ENCODE assay signal across 8 cellular contexts in the genomic region with DNA sequence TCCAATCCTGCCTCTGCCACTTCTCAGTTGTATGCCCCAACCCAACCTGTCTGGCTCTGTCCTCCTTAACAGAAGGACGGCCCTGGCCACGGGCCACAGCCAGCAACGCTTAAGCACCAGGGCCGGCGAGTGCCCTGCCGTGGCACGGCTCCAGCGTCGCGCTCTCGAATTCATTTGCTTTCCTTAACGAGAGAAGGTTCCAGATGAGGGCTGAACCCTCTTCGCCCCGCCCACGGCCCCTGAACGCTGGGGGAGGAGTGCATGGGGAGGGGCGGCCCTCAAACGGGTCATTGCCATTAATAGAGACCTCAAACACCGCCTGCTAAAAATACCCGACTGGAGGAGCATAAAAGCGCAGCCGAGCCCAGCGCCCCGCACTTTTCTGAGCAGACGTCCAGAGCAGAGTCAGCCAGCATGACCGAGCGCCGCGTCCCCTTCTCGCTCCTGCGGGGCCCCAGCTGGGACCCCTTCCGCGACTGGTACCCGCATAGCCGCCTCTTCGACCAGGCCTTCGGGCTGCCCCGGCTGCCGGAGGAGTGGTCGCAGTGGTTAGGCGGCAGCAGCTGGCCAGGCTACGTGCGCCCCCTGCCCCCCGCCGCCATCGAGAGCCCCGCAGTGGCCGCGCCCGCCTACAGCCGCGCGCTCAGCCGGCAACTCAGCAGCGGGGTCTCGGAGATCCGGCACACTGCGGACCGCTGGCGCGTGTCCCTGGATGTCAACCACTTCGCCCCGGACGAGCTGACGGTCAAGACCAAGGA. TPM values are rescaled to one million over a fixed set of nuclear protein-coding genes. Genes with fewer than 3 reads are reported as not detected.
DNase-seq lines count a peak whose midpoint lies in the region; ATAC-seq, FAIRE-seq and TF ChIP-seq lines count a peak whose summit lies in the region.

A gene (plus strand): TSS at position 375 of the 758 bp plus-strand sequence. CDS start 40 bp downstream, at position 415.

- peaks cover 2 to 8% of the 10 kb centered on the region in 2 experiments; a peak in 1 of 4 replicates for H3K36me3 ChIP-seq in HCT116 (ENCODE audit: control insufficient read depth in 1 of 2, insufficient read depth in 2 of 2, low read length in 2 of 2)
- H3K36me3 ChIP-seq in astrocyte (ENCODE audit: insufficient read depth, low read length), result peaks cover 8% of the 10 kb centered on the region

- peaks cover 2% of the 10 kb centered on the region for H3K9me3 Mint-ChIP-seq in astrocyte (ENCODE audit: unreplicated experiment)

- H4K20me1 ChIP-seq in HCT116 (ENCODE audit: insufficient read depth), result no peaks in the 10 kb centered on the region
- H4K20me1 ChIP-seq in astrocyte (ENCODE audit: insufficient read depth, low read length), result peaks cover 20% of the 10 kb centered on the region

- H3K27ac Mint-ChIP-seq in astrocyte (ENCODE audit: unreplicated experiment), result peak within 1 kb of the TSS; percentile 97

- no peaks in the 10 kb centered on the region for H3K9me2 ChIP-seq in HCT116 (ENCODE audit: insufficient read depth)

- H3K27me3 ChIP-seq in HCT116 (ENCODE audit: insufficient read depth, low read length) (no peaks in the 10 kb centered on the region), astrocyte (ENCODE audit: insufficient read depth, low read length) (no peaks in the 10 kb centered on the region)

- DNase-seq in EL, result peak; percentile 89
- peak; percentile 79 for DNase-seq in HCT116 (ENCODE audit: low read depth, low spot score)
- peak; percentile 81 for DNase-seq in NCI-H1436 (lab: John Stamatoyannopoulos, UW)
- peak; percentile 79 for DNase-seq in astrocyte (ENCODE audit: low read depth)
- DNase-seq in left ventricle myocardium superior, result peak; percentile 98
- peak; percentile 98 for DNase-seq in posterior vena cava (ENCODE audit: low spot score)

- H3K27ac ChIP-seq in HCT116 (ENCODE audit: low read depth, low read length) (peak within 1 kb of the TSS; percentile 95), astrocyte (ENCODE audit: low read depth, low read length) (peak within 1 kb of the TSS; percentile 71)

- TSS peak; percentile 77 for BruUV-seq in HCT116 (replicated peaks; lab: Mats Ljungman, UMichigan)

- H3K4me3 ChIP-seq in HCT116 (replicated peaks in 1 of 2; ENCODE audit: low read depth in 1 of 2, low read length in 2 of 2), result peak within 1 kb of the TSS; percentile 86 to 94
- peak within 1 kb of the TSS; percentile 81 for H3K4me3 ChIP-seq in astrocyte (ENCODE audit: insufficient read depth, low read depth, low read length)

- peak; percentile 86 for TF ChIP-seq POLR2A in HCT116 (IDR thresholded peaks at IDR 0.05; ENCODE audit: borderline replicate concordance, extremely low read depth, insufficient read depth, insufficient read length)

- H3K4me1 Mint-ChIP-seq in astrocyte (ENCODE audit: low read depth, unreplicated experiment), result peaks cover 26% of the 10 kb centered on the region

- H3K4me2 ChIP-seq in HCT116 (ENCODE audit: low read length) (peak within 1 kb of the TSS; percentile 97), astrocyte (ENCODE audit: low read length) (peak within 1 kb of the TSS; percentile 94)

- H3K9ac ChIP-seq in HCT116 (ENCODE audit: low read length) (peak within 1 kb of the TSS; percentile 96), astrocyte (ENCODE audit: low read length) (peak within 1 kb of the TSS; percentile 94)

- RAD21 ChIA-PET in HCT116 (lab: Charles Lee; ENCODE audit: low non-redundant PET in 1 of 2, low total read pairs in 2 of 2, uncharacterized antibody in 2 of 2, unreplicated experiment in 2 of 2), result interaction anchor here in 1 of 2 experiments (0.6 kb wide), 1 partner anchor 12 kb away, joined by 4 read pairs; no protein-coding TSS in a partner anchor

- H3K36me3 Mint-ChIP-seq in astrocyte (ENCODE audit: low read depth, unreplicated experiment), result peaks cover 3% of the 10 kb centered on the region

- H3K4me1 ChIP-seq in HCT116 (ENCODE audit: control insufficient read depth in 1 of 2, insufficient read depth in 2 of 2, low read length in 2 of 2) (peaks cover 46 to 76% of the 10 kb centered on the region in 2 experiments), astrocyte (ENCODE audit: insufficient read depth, low read length) (peaks cover 21% of the 10 kb centered on the region)

- CTCF ChIA-PET in HCT116 (lab: Charles Lee), result interaction anchor here (0.9 to 1.7 kb wide), 5 partner anchors 11 to 39 kb away, joined by 3 to 12 read pairs (median 3); no protein-coding TSS in a partner anchor

- H2AFZ ChIP-seq in HCT116 (ENCODE audit: low read depth, low read length, poor library complexity, severe bottlenecking), result no peak within 1 kb of the TSS
- H2AFZ ChIP-seq in astrocyte (ENCODE audit: low read depth, low read length), result peak within 1 kb of the TSS; percentile 85

- peaks cover 13% of the 10 kb centered on the region; the same call in 1 of the 2 replicates for H3K79me2 ChIP-seq in HCT116 (ENCODE audit: insufficient read depth, low read length)
- H3K79me2 ChIP-seq in astrocyte (ENCODE audit: insufficient read depth, low read length), result peaks cover 18% of the 10 kb centered on the region

- ATAC-seq in HCT116, result peak; percentile 67
- ATAC-seq in left ventricle myocardium superior, result peak; percentile 82
- ATAC-seq in GM18861 (IDR thresholded peaks at IDR 0.05; ENCODE audit: unreplicated experiment), result no peak

- peak within 1 kb of the TSS; percentile 93 for H3K4me3 Mint-ChIP-seq in astrocyte (ENCODE audit: unreplicated experiment)

- no peaks in the 10 kb centered on the region for H3K27me3 Mint-ChIP-seq in astrocyte (ENCODE audit: low read depth, unreplicated experiment)

- intact Hi-C loops in HCT116 (cut with micrococcal nuclease), result loop anchor here (1.0 kb wide), 1 partner anchor 11 kb away; no protein-coding TSS in a partner anchor
- intact Hi-C loops in T-helper 1 cell treated with Interleukin-12 subunit alpha and Interleukin-12 subunit beta and Interleukin-4 antibody, amounts not matched to agents 30 ng/mL and 1 ng/mL, for 36 hours (cut with micrococcal nuclease), result loop anchor here (1.0 kb wide), 3 partner anchors 11 to 16 kb away; no protein-coding TSS in a partner anchor
- intact Hi-C loops in left ventricle myocardium superior (cut with micrococcal nuclease), result no loop called here
- intact Hi-C loops in posterior vena cava (cut with DNase I), result no loop called here

- TF ChIP-seq RAD21 in HCT116 (IDR thresholded peaks at IDR 0.05; ENCODE audit: low read depth), result no peak

- no peak for FAIRE-seq in astrocyte (lab: Jason Lieb, UNC)

- TF ChIP-seq CTCF in HCT116 (IDR thresholded peaks at IDR 0.05 in 2 of 3, conservative IDR thresholded peaks at IDR 0.05 in 1 of 3; ENCODE audit: borderline replicate concordance in 1 of 3, insufficient read depth in 1 of 3, low read depth in 2 of 3, low read length in 2 of 3), result no peak
- TF ChIP-seq CTCF in astrocyte (IDR thresholded peaks at IDR 0.05; ENCODE audit: insufficient read depth, low read depth, low read length), result no peak

- H3K9me3 ChIP-seq in HCT116 (ENCODE audit: control insufficient read depth in 1 of 2, insufficient read depth in 1 of 2, low read depth in 1 of 2, low read length in 2 of 2), result no peaks in the 10 kb centered on the region
- H3K9me3 ChIP-seq in astrocyte (ENCODE audit: insufficient read depth, low read depth, low read length), result no peaks in the 10 kb centered on the region

- POLR2A ChIA-PET in HCT116 (lab: Charles Lee), result interaction anchor here (0.7 to 2.9 kb wide), 6 partner anchors 8 to 135 kb away, joined by 3 to 21 read pairs (median 4); no protein-coding TSS in a partner anchor

TF ChIP-seq in HCT116, 20 proteins besides CTCF, POLR2A, EP300 and RAD21:
- TF ChIP-seq POLR2AphosphoS5 (IDR thresholded peaks at IDR 0.05; ENCODE audit: low read depth, low read length) (peak; percentile 95), ZFX (IDR thresholded peaks at IDR 0.05) (peak; percentile 59; the same call in 1 of the 2 replicates)
- TF ChIP-seq, protein P1, sequence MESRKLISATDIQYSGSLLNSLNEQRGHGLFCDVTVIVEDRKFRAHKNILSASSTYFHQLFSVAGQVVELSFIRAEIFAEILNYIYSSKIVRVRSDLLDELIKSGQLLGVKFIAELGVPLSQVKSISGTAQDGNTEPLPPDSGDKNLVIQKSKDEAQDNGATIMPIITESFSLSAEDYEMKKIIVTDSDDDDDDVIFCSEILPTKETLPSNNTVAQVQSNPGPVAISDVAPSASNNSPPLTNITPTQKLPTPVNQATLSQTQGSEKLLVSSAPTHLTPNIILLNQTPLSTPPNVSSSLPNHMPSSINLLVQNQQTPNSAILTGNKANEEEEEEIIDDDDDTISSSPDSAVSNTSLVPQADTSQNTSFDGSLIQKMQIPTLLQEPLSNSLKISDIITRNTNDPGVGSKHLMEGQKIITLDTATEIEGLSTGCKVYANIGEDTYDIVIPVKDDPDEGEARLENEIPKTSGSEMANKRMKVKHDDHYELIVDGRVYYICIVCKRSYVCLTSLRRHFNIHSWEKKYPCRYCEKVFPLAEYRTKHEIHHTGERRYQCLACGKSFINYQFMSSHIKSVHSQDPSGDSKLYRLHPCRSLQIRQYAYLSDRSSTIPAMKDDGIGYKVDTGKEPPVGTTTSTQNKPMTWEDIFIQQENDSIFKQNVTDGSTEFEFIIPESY (IDR thresholded peaks at IDR 0.05; ENCODE audit: extremely low read depth, insufficient replicate concordance, low read length), result no peak

RNA-seq across cellular contexts. Expression of the gene that starts here (rescaled TPM):
- total RNA-seq in HCT116 (2021; ENCODE audit: unreplicated experiment) (524 TPM), astrocyte (933 and 1,069 TPM in 2 replicates), left ventricle myocardium superior (2,442 TPM), posterior vena cava (1,000 to 10,000 TPM; 2,473 to 2,747 TPM)
- 568 and 601 TPM in 2 replicates for polyA plus RNA-seq in HCT116 (2012)
- 32.3 and 35.0 TPM in 2 replicates for total RNA-seq in T-helper 1 cell treated with Interleukin-12 subunit alpha and Interleukin-12 subunit beta and Interleukin-4 antibody, amounts not matched to agents 30 ng/mL and 1 ng/mL, for 36 hours

Comparison
In these comparisons a context has a peak if more than half of its experiments do, and no peak if none do; other contexts are left out.
1. RNA of the gene that starts here (total RNA-seq): 2,473 to 2,747 TPM in posterior vena cava, 2,442 TPM in left ventricle myocardium superior (single experiment), 933 to 1,069 TPM in astrocyte and 524 TPM in HCT116 (single experiment); 32.3 to 35.0 TPM in T-helper 1 cell treated with Interleukin-12 subunit alpha and Interleukin-12 subunit beta and Interleukin-4 antibody, amounts not matched to agents 30 ng/mL and 1 ng/mL, for 36 hours; every median in the first group is over 10 times any median in the second.
2. intact Hi-C loops: an anchor here in HCT116 (1.0 kb wide) and T-helper 1 cell treated with Interleukin-12 subunit alpha and Interleukin-12 subunit beta and Interleukin-4 antibody, amounts not matched to agents 30 ng/mL and 1 ng/mL, for 36 hours (1.0 kb wide); none called in left ventricle myocardium superior and posterior vena cava.
3. Peak in every context shown above with its lines, with median percentiles within 50 percentile points of each other: DNase-seq.